Comparison of ENCODE assay signal across 9 cellular contexts in the genomic region with DNA sequence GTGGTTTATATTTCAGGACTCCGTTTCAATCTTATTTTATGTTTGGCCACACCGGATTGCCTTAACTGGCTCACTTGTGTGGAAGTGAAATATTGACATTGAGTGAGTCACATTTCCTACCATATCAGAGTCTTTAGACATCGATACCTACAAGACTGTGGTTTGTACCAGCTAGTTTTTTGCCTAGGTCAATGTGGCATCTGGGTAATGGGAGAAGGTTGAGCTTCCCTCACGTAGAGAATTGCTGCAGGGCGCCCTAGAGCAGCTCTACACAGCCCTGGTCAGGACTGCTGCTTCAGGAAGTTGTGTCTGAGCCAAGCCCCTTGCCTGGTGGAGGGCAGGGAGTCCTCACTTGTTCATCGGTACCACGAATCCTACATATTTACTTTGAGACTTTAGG. TPM values are rescaled to one million over a fixed set of nuclear protein-coding genes. Genes with fewer than 3 reads are reported as not detected.
A peak's percentile ranks its signal among the peaks of the same experiment; 100 is the strongest.
DNase-seq lines count a peak whose midpoint lies in the region; ATAC-seq and TF ChIP-seq lines count a peak whose summit lies in the region.
"Had no signal": no experiment of that assay in that cellular context is flagged by ENCODE, and none has a peak within 500 bp of the region (broad histone marks: within the 10 kb centered on the region; RNA-seq: fewer than 3 reads in every experiment).

No MANE protein-coding gene starts in this region.

- no peak for TF ChIP-seq RAD21 in SK-N-SH (IDR thresholded peaks at IDR 0.05; ENCODE audit: low read length)

- H3K27me3 ChIP-seq in SK-N-SH (ENCODE audit: insufficient read depth): no peaks in the 10 kb centered on the region

- H3K36me3 Mint-ChIP-seq in T-helper 1 cell treated with Interleukin-12 subunit alpha and Interleukin-12 subunit beta and Interleukin-4 antibody, amounts not matched to agents 30 μg/mL and 1 μg/mL, for 36 hours (ENCODE audit: low read depth): peaks cover 44% of the 10 kb centered on the region

- H3K9me2 ChIP-seq in SK-N-SH: no peaks in the 10 kb centered on the region

- H3K79me2 ChIP-seq in SK-N-SH (ENCODE audit: insufficient read depth): peaks cover 57% of the 10 kb centered on the region

- H3K4me1 Mint-ChIP-seq in T-helper 1 cell treated with Interleukin-12 subunit alpha and Interleukin-12 subunit beta and Interleukin-4 antibody, amounts not matched to agents 30 μg/mL and 1 μg/mL, for 36 hours (ENCODE audit: low read depth): peaks cover 60% of the 10 kb centered on the region

- peak overlapping the region in 1 of 2 experiments; percentile 87; a peak in 1 of 4 replicates for H3K27ac ChIP-seq in SK-N-SH (ENCODE audit: low read depth in 2 of 2, low read length in 1 of 2)

- no peaks in the 10 kb centered on the region for H4K20me1 ChIP-seq in SK-N-SH (ENCODE audit: insufficient read depth)

- H3K27me3 Mint-ChIP-seq in T-helper 1 cell treated with Interleukin-12 subunit alpha and Interleukin-12 subunit beta and Interleukin-4 antibody, amounts not matched to agents 30 μg/mL and 1 μg/mL, for 36 hours (ENCODE audit: low read depth): no peaks in the 10 kb centered on the region

- peak overlapping the region; percentile 84; the same call in 1 of the 2 replicates for H3K9ac ChIP-seq in SK-N-SH

- peak overlapping the region; percentile 76 for H3K27ac Mint-ChIP-seq in T-helper 1 cell treated with Interleukin-12 subunit alpha and Interleukin-12 subunit beta and Interleukin-4 antibody, amounts not matched to agents 30 μg/mL and 1 μg/mL, for 36 hours

- H3K4me3 Mint-ChIP-seq in T-helper 1 cell treated with Interleukin-12 subunit alpha and Interleukin-12 subunit beta and Interleukin-4 antibody, amounts not matched to agents 30 μg/mL and 1 μg/mL, for 36 hours: peak overlapping the region; percentile 92

- H3K4me3 ChIP-seq in SK-N-SH (ENCODE audit: low read depth in 2 of 2, low read length in 1 of 2) (peak overlapping the region; percentile 61 to 73; a peak in 3 of 4 replicates), fibroblast of pulmonary artery (replicated peaks; ENCODE audit: low read depth, low read length) (peak overlapping the region; percentile 77)

- peaks cover 5% of the 10 kb centered on the region for H3K9me3 Mint-ChIP-seq in T-helper 1 cell treated with Interleukin-12 subunit alpha and Interleukin-12 subunit beta and Interleukin-4 antibody, amounts not matched to agents 30 μg/mL and 1 μg/mL, for 36 hours

- WGBS in SK-N-SH (ENCODE audit: low lambda C conversion rate): 67% methylated on average over 5 of the region's 7 CpGs

- peaks cover 4% of the 10 kb centered on the region for H3F3A ChIP-seq in SK-N-SH (replicated peaks; ENCODE audit: insufficient read depth)

- H3K36me3 ChIP-seq in SK-N-SH (replicated peaks in 1 of 2; ENCODE audit: control insufficient read depth in 1 of 2, insufficient read depth in 2 of 2, low read length in 1 of 2): peaks cover 0 to 4% of the 10 kb centered on the region in 2 experiments

- H3K4me2 ChIP-seq in SK-N-SH: peak overlapping the region; percentile 91

- no peak for ATAC-seq in SK-N-SH treated with all-trans-retinoic acid at 6 μM for 48 hours
- peak; percentile 36 for ATAC-seq in stimulated activated naive CD8-positive, alpha-beta T cell treated with anti-CD3 and anti-CD28 coated beads, Interleukin-15, Interleukin-2, amounts not matched to agents 100 U/mL and 50 U/mL, for 24 hours
- no peak for ATAC-seq in GM18907 (IDR thresholded peaks at IDR 0.05; ENCODE audit: unreplicated experiment)
- ATAC-seq in GM18502 (IDR thresholded peaks at IDR 0.05; ENCODE audit: poor library complexity, unreplicated experiment): no peak

- POLR2A ChIA-PET in SK-N-SH (lab: Yijun Ruan, JAX): no interaction called here

- no peak for TF ChIP-seq EP300 in SK-N-SH (IDR thresholded peaks at IDR 0.05; ENCODE audit: borderline replicate concordance in 1 of 2, low read depth in 1 of 2, low read length in 1 of 2)

- peaks cover 8 to 16% of the 10 kb centered on the region in 2 experiments; a peak in 3 of 4 replicates for H3K4me1 ChIP-seq in SK-N-SH (ENCODE audit: control insufficient read depth in 1 of 2, insufficient read depth in 2 of 2, low read depth in 1 of 2, low read length in 1 of 2)

- no peak for TF ChIP-seq CTCF in SK-N-SH (IDR thresholded peaks at IDR 0.05)
- no peak for TF ChIP-seq CTCF in fibroblast of pulmonary artery (IDR thresholded peaks at IDR 0.05; ENCODE audit: low read length, missing control alignments)

- H3K9me3 ChIP-seq in SK-N-SH: no peaks in the 10 kb centered on the region

- no peak for DNase-seq in SK-N-SH
- DNase-seq in fibroblast of pulmonary artery (ENCODE audit: low read depth): no peak
- no peak for DNase-seq in stimulated activated naive CD8-positive, alpha-beta T cell treated with anti-CD3 and anti-CD28 coated beads, Interleukin-15, Interleukin-2, amounts not matched to agents 100 U/mL and 50 U/mL, for 24 hours
- no peak for DNase-seq in stimulated activated naive CD4-positive, alpha-beta T cell treated with Interleukin-2 at 50 U/mL for 16 hours (lab: John Stamatoyannopoulos, UW)
- DNase-seq: NCI-H187 treated with DMSO at 0.1 percent for 48 hours had no signal

- H2AFZ ChIP-seq in SK-N-SH (ENCODE audit: low read depth): peak overlapping the region; percentile 92; the same call in 1 of the 2 replicates

- CTCF ChIA-PET in SK-N-SH (lab: Yijun Ruan, JAX): interaction anchor here (1.0 kb wide), 1 partner anchor 25 kb away, joined by 3 read pairs; no protein-coding TSS in a partner anchor

TF ChIP-seq in SK-N-SH, 30 proteins besides CTCF, POLR2A, EP300 and RAD21 (continues in another document):
- TF ChIP-seq, protein P1, sequence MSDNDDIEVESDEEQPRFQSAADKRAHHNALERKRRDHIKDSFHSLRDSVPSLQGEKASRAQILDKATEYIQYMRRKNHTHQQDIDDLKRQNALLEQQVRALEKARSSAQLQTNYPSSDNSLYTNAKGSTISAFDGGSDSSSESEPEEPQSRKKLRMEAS (IDR thresholded peaks at IDR 0.05; ENCODE audit: low read depth): no peak
- TF ChIP-seq RCOR1 (IDR thresholded peaks at IDR 0.05; ENCODE audit: low read length): no peak
- no peak for TF ChIP-seq RFX5 (IDR thresholded peaks at IDR 0.05; ENCODE audit: low read length)
- TF ChIP-seq TAF1 (IDR thresholded peaks at IDR 0.05; ENCODE audit: borderline replicate concordance, low read depth, low read length): no peak
- TF ChIP-seq SMC3 (IDR thresholded peaks at IDR 0.05; ENCODE audit: low read depth, low read length): no peak
- no peak for TF ChIP-seq YY1 (IDR thresholded peaks at IDR 0.05; ENCODE audit: low read depth)
- no peak for TF ChIP-seq MXI1 (IDR thresholded peaks at IDR 0.05; ENCODE audit: low read depth, low read length)

TF ChIP-seq in SK-N-SH treated with all-trans-retinoic acid at 6 μM for 48 hours, 23 proteins besides CTCF, POLR2A, EP300 and RAD21 (continues in another document):
- TF ChIP-seq, protein P2, sequence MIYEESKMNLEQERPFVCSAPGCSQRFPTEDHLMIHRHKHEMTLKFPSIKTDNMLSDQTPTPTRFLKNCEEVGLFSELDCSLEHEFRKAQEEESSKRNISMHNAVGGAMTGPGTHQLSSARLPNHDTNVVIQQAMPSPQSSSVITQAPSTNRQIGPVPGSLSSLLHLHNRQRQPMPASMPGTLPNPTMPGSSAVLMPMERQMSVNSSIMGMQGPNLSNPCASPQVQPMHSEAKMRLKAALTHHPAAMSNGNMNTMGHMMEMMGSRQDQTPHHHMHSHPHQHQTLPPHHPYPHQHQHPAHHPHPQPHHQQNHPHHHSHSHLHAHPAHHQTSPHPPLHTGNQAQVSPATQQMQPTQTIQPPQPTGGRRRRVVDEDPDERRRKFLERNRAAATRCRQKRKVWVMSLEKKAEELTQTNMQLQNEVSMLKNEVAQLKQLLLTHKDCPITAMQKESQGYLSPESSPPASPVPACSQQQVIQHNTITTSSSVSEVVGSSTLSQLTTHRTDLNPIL (CRISPR knock-in tag; IDR thresholded peaks at IDR 0.05; ENCODE audit: low read depth): no peak
- TF ChIP-seq ISL1 (CRISPR knock-in tag; IDR thresholded peaks at IDR 0.05) (no peak), ESRRG (CRISPR knock-in tag; IDR thresholded peaks at IDR 0.05) (no peak), PPARA (CRISPR knock-in tag; IDR thresholded peaks at IDR 0.05; ENCODE audit: borderline replicate concordance) (no peak), TOX (CRISPR knock-in tag; IDR thresholded peaks at IDR 0.05; ENCODE audit: borderline replicate concordance) (no peak)
- TF ChIP-seq, protein P3, sequence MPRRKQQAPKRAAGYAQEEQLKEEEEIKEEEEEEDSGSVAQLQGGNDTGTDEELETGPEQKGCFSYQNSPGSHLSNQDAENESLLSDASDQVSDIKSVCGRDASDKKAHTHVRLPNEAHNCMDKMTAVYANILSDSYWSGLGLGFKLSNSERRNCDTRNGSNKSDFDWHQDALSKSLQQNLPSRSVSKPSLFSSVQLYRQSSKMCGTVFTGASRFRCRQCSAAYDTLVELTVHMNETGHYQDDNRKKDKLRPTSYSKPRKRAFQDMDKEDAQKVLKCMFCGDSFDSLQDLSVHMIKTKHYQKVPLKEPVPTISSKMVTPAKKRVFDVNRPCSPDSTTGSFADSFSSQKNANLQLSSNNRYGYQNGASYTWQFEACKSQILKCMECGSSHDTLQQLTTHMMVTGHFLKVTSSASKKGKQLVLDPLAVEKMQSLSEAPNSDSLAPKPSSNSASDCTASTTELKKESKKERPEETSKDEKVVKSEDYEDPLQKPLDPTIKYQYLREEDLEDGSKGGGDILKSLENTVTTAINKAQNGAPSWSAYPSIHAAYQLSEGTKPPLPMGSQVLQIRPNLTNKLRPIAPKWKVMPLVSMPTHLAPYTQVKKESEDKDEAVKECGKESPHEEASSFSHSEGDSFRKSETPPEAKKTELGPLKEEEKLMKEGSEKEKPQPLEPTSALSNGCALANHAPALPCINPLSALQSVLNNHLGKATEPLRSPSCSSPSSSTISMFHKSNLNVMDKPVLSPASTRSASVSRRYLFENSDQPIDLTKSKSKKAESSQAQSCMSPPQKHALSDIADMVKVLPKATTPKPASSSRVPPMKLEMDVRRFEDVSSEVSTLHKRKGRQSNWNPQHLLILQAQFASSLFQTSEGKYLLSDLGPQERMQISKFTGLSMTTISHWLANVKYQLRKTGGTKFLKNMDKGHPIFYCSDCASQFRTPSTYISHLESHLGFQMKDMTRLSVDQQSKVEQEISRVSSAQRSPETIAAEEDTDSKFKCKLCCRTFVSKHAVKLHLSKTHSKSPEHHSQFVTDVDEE (CRISPR knock-in tag; IDR thresholded peaks at IDR 0.05): no peak

RNA-seq across cellular contexts. Expression of a gene that starts 1.6 kb away (rescaled TPM):
- 14.0 and 14.5 TPM in 2 replicates for polyA plus RNA-seq in SK-N-SH (2012; rRNA removed)
- 7.1 and 8.4 TPM in 2 replicates for polyA plus RNA-seq in SK-N-SH (2012; cell fraction: cytosol; rRNA removed)
- polyA plus RNA-seq in SK-N-SH (2012; cell fraction: nucleus; rRNA removed): 40.4 and 41.9 TPM in 2 replicates
